ENCODE assay signal across 9 cellular contexts in genomic region chr11:7251836-7252682, GRCh38. TPM values are rescaled to one million over a fixed set of nuclear protein-coding genes. Genes with fewer than 3 reads are reported as not detected.
DNase-seq lines count a peak whose midpoint lies in the region; ATAC-seq and TF ChIP-seq lines count a peak whose summit lies in the region.
"Had no signal": no experiment of that assay in that cellular context is flagged by ENCODE, and none has a peak within 500 bp of the region (broad histone marks: within the 10 kb centered on the region; RNA-seq: fewer than 3 reads in every experiment).

TSS of gene SYT9 (plus strand) at chr11:7251904. CDS start at chr11:7252187, 283 bp downstream.

- peak; percentile 88 for ATAC-seq in Right ventricle myocardium inferior

- intact Hi-C loops in Right ventricle myocardium inferior (cut with DNase I), result no loop called here
- intact Hi-C loops in cardiac septum (cut with DNase I), result no loop called here
- intact Hi-C loops in posterior cingulate gyrus (cut with DNase I), result loop anchor here (2.0 to 10.0 kb wide), 2 partner anchors 191 to 433 kb away; no protein-coding TSS in a partner anchor

- TF ChIP-seq CTCF in LNCaP clone FGC (IDR thresholded peaks at IDR 0.05; ENCODE audit: control insufficient read depth, extremely low read depth, insufficient read depth), result 0 out of 2 replicates have a peak, but pooled peaks have one; percentile 11
- peak in 1 of 2 donors; percentile 20 for TF ChIP-seq CTCF in right atrium auricular region (IDR thresholded peaks at IDR 0.05)

- H3K4me1 ChIP-seq in adipocyte (ENCODE audit: control insufficient read depth, insufficient read depth, low read length) (peaks cover 4% of the 10 kb centered on the region), right atrium auricular region (peaks cover 0 to 10% of the 10 kb centered on the region in 2 donors)

- DNase-seq in Right ventricle myocardium inferior (ENCODE audit: missing footprints) (peak; percentile 65), cardiac septum (ENCODE audit: low spot score) (no peak), LNCaP clone FGC (ENCODE audit: low read depth) (no peak), adipocyte (ENCODE audit: low read depth) (peak; percentile 47), right atrium auricular region (ENCODE audit: low spot score) (no peak), posterior cingulate gyrus (peak; percentile 56 to 96 (median 71)), NCI-H1092 treated with DMSO at 0.1 percent for 48 hours (lab: John Stamatoyannopoulos, UW) (no peak), NCI-H1436 treated with DMSO at 0.1 percent for 48 hours (lab: John Stamatoyannopoulos, UW) (no peak)

- H3K9ac ChIP-seq in adipocyte (ENCODE audit: low read length), result no peak within 1 kb of the TSS

- H3K36me3 ChIP-seq in adipocyte (ENCODE audit: control insufficient read depth, insufficient read depth, low read length, severe bottlenecking) (no peaks in the 10 kb centered on the region), right atrium auricular region (no peaks in the 10 kb centered on the region)

- H3K9me3 ChIP-seq in adipocyte (ENCODE audit: control insufficient read depth, low read length) (peaks cover 6% of the 10 kb centered on the region), right atrium auricular region (no peaks in the 10 kb centered on the region)

- H3K4me3 ChIP-seq in LNCaP clone FGC (ENCODE audit: low read depth, low read length), result peak within 1 kb of the TSS; percentile 45
- peak within 1 kb of the TSS; percentile 75 for H3K4me3 ChIP-seq in adipocyte (ENCODE audit: low read length)
- H3K4me3 ChIP-seq in right atrium auricular region, result peak within 1 kb of the TSS; percentile 43 to 57

- H3K27me3 ChIP-seq in adipocyte (replicated peaks; ENCODE audit: control insufficient read depth, insufficient read depth, low read length), result peaks cover 59% of the 10 kb centered on the region
- H3K27me3 ChIP-seq in right atrium auricular region, result no peaks in the 10 kb centered on the region

- H3K27ac ChIP-seq in right atrium auricular region, result no peak within 1 kb of the TSS
- H3K27ac ChIP-seq: epithelial cell of prostate had no signal

RNA-seq across cellular contexts. Expression of gene SYT9, which starts in this region (rescaled TPM):
- total RNA-seq in Right ventricle myocardium inferior (not detected), cardiac septum (0.92 TPM), right atrium auricular region (under 1 TPM; 0.16 to 0.74 TPM)

Comparison
In these comparisons a context has a peak if more than half of its experiments do, and no peak if none do; other contexts are left out.
1. Peak in DNase-seq and ATAC-seq in Right ventricle myocardium inferior; RNA of the gene not detected or under 1 TPM.
2. DNase-seq: peak in adipocyte (single experiment) and posterior cingulate gyrus (10 of 10); none in cardiac septum (single experiment), LNCaP clone FGC (single experiment), right atrium auricular region (single experiment), NCI-H1092 treated with DMSO at 0.1 percent for 48 hours (single experiment) and NCI-H1436 treated with DMSO at 0.1 percent for 48 hours (single experiment).
3. Peak in every context shown above with its lines, with median percentiles within 50 percentile points of each other: H3K4me3 ChIP-seq.